8 cellular contexts compared by ENCODE assay signal in genomic region chr6:3251462-3252314, GRCh38. TPM values are rescaled to one million over a fixed set of nuclear protein-coding genes. Genes with fewer than 3 reads are reported as not detected.
A peak's percentile ranks its signal among the peaks of the same experiment; 100 is the strongest.
DNase-seq lines count a peak whose midpoint lies in the region; ATAC-seq, FAIRE-seq and TF ChIP-seq lines count a peak whose summit lies in the region.

No MANE protein-coding gene starts in this region.

- H3K4me1 ChIP-seq in breast epithelium, result no peaks in the 10 kb centered on the region
- peaks cover 22% of the 10 kb centered on the region for H3K4me1 ChIP-seq in keratinocyte (ENCODE audit: control insufficient read depth, extremely low read depth, insufficient read depth, low read length)

- no peak for TF ChIP-seq POLR2A in breast epithelium (IDR thresholded peaks at IDR 0.05)

- H2AFZ ChIP-seq in keratinocyte (ENCODE audit: control insufficient read depth, low read length), result no peak overlapping the region

- no peaks in the 10 kb centered on the region for H4K20me1 ChIP-seq in keratinocyte (ENCODE audit: control insufficient read depth, extremely low read depth, insufficient read depth, low read length)

- H3K36me3 ChIP-seq in WERI-Rb-1 (no peaks in the 10 kb centered on the region), breast epithelium (no peaks in the 10 kb centered on the region), keratinocyte (ENCODE audit: control insufficient read depth in 2 of 2, extremely low read depth in 1 of 2, insufficient read depth in 2 of 2, low read length in 2 of 2) (no peaks in the 10 kb centered on the region)

- ATAC-seq in HG03064 (IDR thresholded peaks at IDR 0.05; ENCODE audit: low read depth, unreplicated experiment) (peak; percentile 76), HG03025 (IDR thresholded peaks at IDR 0.05; ENCODE audit: low FRiP score, unreplicated experiment) (no peak)

- H3K27me3 ChIP-seq in WERI-Rb-1 (ENCODE audit: insufficient read depth, low read depth, severe bottlenecking), result peaks cover 36% of the 10 kb centered on the region
- H3K27me3 ChIP-seq in breast epithelium, result no peaks in the 10 kb centered on the region
- peaks cover 8% of the 10 kb centered on the region for H3K27me3 ChIP-seq in keratinocyte (ENCODE audit: control insufficient read depth, extremely low read depth, insufficient read depth, low read length)

- DNase-seq in GM10266 (ENCODE audit: extremely low spot score) (peak; percentile 91), NCI-H2171 (lab: John Stamatoyannopoulos, UW) (peak; percentile 56), WERI-Rb-1 (peak; percentile 98), breast epithelium (ENCODE audit: low spot score in 2 of 2) (peak; percentile 74 to 82), keratinocyte (ENCODE audit: low read depth, low spot score) (peak; percentile 28)
- peak; percentile 55 to 76 for DNase-seq in stimulated activated CD4-positive, alpha-beta T cell treated with anti-CD3 and anti-CD28 coated beads, Interleukin-1b, Interleukin-23, amount 100 ng/mL, for 1 hour (ENCODE audit: low read depth in 2 of 2)

- TF ChIP-seq CTCF in GM10266 (IDR thresholded peaks at IDR 0.05; ENCODE audit: control insufficient read depth, insufficient read depth, low read depth, missing control alignments) (peak; percentile 92), WERI-Rb-1 (IDR thresholded peaks at IDR 0.05; ENCODE audit: low read depth, low read length) (peak; percentile 98), breast epithelium (IDR thresholded peaks at IDR 0.05) (peak; percentile 94 to 97 (median 96)), keratinocyte (optimal IDR thresholded peaks at IDR 0.05 in 1 of 3, IDR thresholded peaks at IDR 0.05 in 1 of 3, conservative IDR thresholded peaks at IDR 0.05 in 1 of 3; ENCODE audit: extremely low read depth in 1 of 3, insufficient read depth in 2 of 3, low read length in 3 of 3) (peak; percentile 93 to 99 (median 95))

- dilution Hi-C loops in keratinocyte (cut with MboI; ENCODE audit: extremely low pct_ligation_motif_present, low sequenced_read_pairs), result no loop called here

- FAIRE-seq in keratinocyte (lab: Jason Lieb, UNC), result peak; percentile 65

- no peaks in the 10 kb centered on the region for H3K9me1 ChIP-seq in keratinocyte (ENCODE audit: control insufficient read depth, extremely low read depth, insufficient read depth, low read length)

- H3K9me3 ChIP-seq in WERI-Rb-1 (ENCODE audit: severe bottlenecking) (peaks cover 4% of the 10 kb centered on the region), breast epithelium (no peaks in the 10 kb centered on the region), keratinocyte (ENCODE audit: control insufficient read depth, low read depth, low read length) (no peaks in the 10 kb centered on the region)

- H3K27ac ChIP-seq in WERI-Rb-1 (no peak overlapping the region), breast epithelium (no peak overlapping the region), keratinocyte (ENCODE audit: control insufficient read depth, insufficient read depth, low read length) (no peak overlapping the region)

- H3K4me2 ChIP-seq in keratinocyte (ENCODE audit: control insufficient read depth, extremely low read depth, insufficient read depth, low read depth, low read length), result peak overlapping the region; percentile 42

- intact Hi-C loops in breast epithelium (cut with DNase I; ENCODE audit: low total_unique reads), result no loop called here

- H3K9ac ChIP-seq in keratinocyte (ENCODE audit: control insufficient read depth, extremely low read depth, insufficient read depth, low read length), result no peak overlapping the region

- H3K4me3 ChIP-seq in WERI-Rb-1 (ENCODE audit: low read depth, low read length) (no peak overlapping the region), breast epithelium (no peak overlapping the region), keratinocyte (ENCODE audit: control insufficient read depth in 2 of 3, extremely low read depth in 1 of 3, insufficient read depth in 2 of 3, low read depth in 1 of 3, low read length in 3 of 3) (no peak overlapping the region)

- no peaks in the 10 kb centered on the region for H3K79me2 ChIP-seq in keratinocyte (ENCODE audit: control insufficient read depth, insufficient read depth, low read length)

RNA-seq across cellular contexts. Expression of gene PSMG4, which starts 7.1 kb away (rescaled TPM):
- 10 to 100 TPM; 24.3 to 26.9 (median 24.6) TPM for total RNA-seq in breast epithelium
- 9.9 to 19.7 TPM (median 16.3 TPM) in 3 replicates for polyA plus RNA-seq in keratinocyte
- 5.6 TPM for polyA plus RNA-seq in keratinocyte (2011; ENCODE audit: low read depth)
- 8.8 and 12.3 TPM in 2 replicates for polyA plus RNA-seq in keratinocyte (2011; cell fraction: cytosol; rRNA removed)
- 9.2 and 9.7 TPM in 2 replicates for polyA plus RNA-seq in keratinocyte (2011; cell fraction: nucleus; rRNA removed)
- polyA plus RNA-seq in keratinocyte (2012; ENCODE audit: low replicate concordance), result 16.0 and 17.0 TPM in 2 replicates
- 5.2 to 5.4 TPM (median 5.3 TPM) in 3 replicates for polyA minus RNA-seq in keratinocyte
- polyA minus RNA-seq in keratinocyte (2011; cell fraction: cytosol; rRNA and poly(A)+ RNA removed), result 18.6 TPM
- polyA minus RNA-seq in keratinocyte (2011; cell fraction: nucleus; rRNA and poly(A)+ RNA removed), result 2.4 and 2.9 TPM in 2 replicates

RNA-seq across cellular contexts. Expression of gene TUBB2B, which starts 24.2 kb away (rescaled TPM):
- total RNA-seq in breast epithelium, result 1 to 10 TPM; 4.2 to 7.5 (median 7.3) TPM
- 0.04 TPM in 1 of 3 replicates, not detected in the others for polyA plus RNA-seq in keratinocyte
- polyA plus RNA-seq in keratinocyte (2011; ENCODE audit: low read depth), result 1.0 TPM
- polyA plus RNA-seq in keratinocyte (2011; cell fraction: cytosol; rRNA removed), result 0.04 and 0.09 TPM in 2 replicates
- not detected in 2 replicates for polyA plus RNA-seq in keratinocyte (2011; cell fraction: nucleus; rRNA removed)
- 2.1 TPM in 1 of 2 replicates, not detected in the other for polyA plus RNA-seq in keratinocyte (2012; ENCODE audit: low replicate concordance)
- 0.13 to 0.51 TPM in 2 of 3 replicates, not detected in the other for polyA minus RNA-seq in keratinocyte
- not detected for polyA minus RNA-seq in keratinocyte (2011; cell fraction: cytosol; rRNA and poly(A)+ RNA removed)
- polyA minus RNA-seq in keratinocyte (2011; cell fraction: nucleus; rRNA and poly(A)+ RNA removed), result not detected in 2 replicates

Comparison
In these comparisons a context has a peak if more than half of its experiments do, and no peak if none do; other contexts are left out.
1. DNase-seq: peak in every context shown above with its lines; median percentile 98 in WERI-Rb-1; 91 in GM10266; 78 in breast epithelium; 66 in stimulated activated CD4-positive, alpha-beta T cell treated with anti-CD3 and anti-CD28 coated beads, Interleukin-1b, Interleukin-23, amount 100 ng/mL, for 1 hour; 56 in NCI-H2171; 28 in keratinocyte.